Comparison of ENCODE assay signal across 8 cellular contexts in genomic region chr15:99755692-99756409, GRCh38. TPM values are rescaled to one million over a fixed set of nuclear protein-coding genes. Genes with fewer than 3 reads are reported as not detected.
DNase-seq lines count a peak whose midpoint lies in the region; ATAC-seq, FAIRE-seq and TF ChIP-seq lines count a peak whose summit lies in the region.

No MANE protein-coding gene starts in this region.

- CTCF ChIA-PET in Calu3 (lab: Charles Lee) = interaction anchor here (0.8 to 1.3 kb wide), 5 partner anchors 22 to 594 kb away, joined by 3 to 14 read pairs (median 6); partner anchors contain the start of gene LYSMD4

- no TSS peak for BruUV-seq in Calu3 (replicated peaks; lab: Mats Ljungman, UMichigan)

- H3K4me3 ChIP-seq in epithelial cell of proximal tubule (ENCODE audit: low read depth, low read length) = no peak overlapping the region

- no peaks in the 10 kb centered on the region for H3K36me3 Mint-ChIP-seq in Calu3 (ENCODE audit: insufficient read depth, unreplicated experiment)

- H3K4me1 Mint-ChIP-seq in Calu3 (ENCODE audit: low read depth, unreplicated experiment) = no peaks in the 10 kb centered on the region

- no peaks in the 10 kb centered on the region for H3K27me3 Mint-ChIP-seq in Calu3 (ENCODE audit: unreplicated experiment)

- TF ChIP-seq CTCF in Calu3 (IDR thresholded peaks at IDR 0.05; ENCODE audit: unreplicated experiment) (peak; percentile 70), epithelial cell of proximal tubule (conservative IDR thresholded peaks at IDR 0.05; ENCODE audit: low read depth, low read length) (peak; percentile 83)

- DNase-seq in Calu3 (peak; percentile 56), NCI-H226 (peak; percentile 39), epithelial cell of proximal tubule (ENCODE audit: low read depth) (peak; percentile 38), myocyte (ENCODE audit: low read depth) (peak; percentile 83), urothelium cell line (ENCODE audit: low spot score) (peak; percentile 76)
- peak; percentile 19 for DNase-seq in activated CD4-positive, alpha-beta T cell treated with anti-CD3 and anti-CD28 coated beads for 1 hour

- no peaks in the 10 kb centered on the region for H3K9me3 Mint-ChIP-seq in Calu3 (ENCODE audit: low read depth, unreplicated experiment)

- H3K4me3 Mint-ChIP-seq in Calu3 (ENCODE audit: low read depth, unreplicated experiment) = no peak overlapping the region

- FAIRE-seq in urothelium cell line (lab: Jason Lieb, UNC) = peak; percentile 44

- intact Hi-C loops in Calu3 (cut with micrococcal nuclease; ENCODE audit: unreplicated experiment) = loop anchor here (1.0 to 2.0 kb wide), 3 partner anchors 47 to 483 kb away; no protein-coding TSS in a partner anchor

- ATAC-seq in GM19351 (IDR thresholded peaks at IDR 0.05; ENCODE audit: unreplicated experiment) (peak; percentile 97), HG03196 (IDR thresholded peaks at IDR 0.05; ENCODE audit: unreplicated experiment) (peak; percentile 90)

- no peak overlapping the region for H3K27ac Mint-ChIP-seq in Calu3 (ENCODE audit: unreplicated experiment)

RNA-seq across cellular contexts. Expression of gene LYSMD4, which starts 22.6 kb away (rescaled TPM):
- total RNA-seq in Calu3 (2022) = 6.6 and 8.2 TPM in 2 replicates
- total RNA-seq in epithelial cell of proximal tubule = 4.3 and 10.3 TPM in 2 replicates
- total RNA-seq in myocyte = 12.4 and 20.8 TPM in 2 replicates
- polyA plus RNA-seq in myocyte (2012) = 8.7 TPM

Comparison
In these comparisons a context has a peak if more than half of its experiments do, and no peak if none do; other contexts are left out.
1. DNase-seq: peak in every context shown above with its lines; median percentile 83 in myocyte; 76 in urothelium cell line; 56 in Calu3; 39 in NCI-H226; 38 in epithelial cell of proximal tubule; 19 in activated CD4-positive, alpha-beta T cell treated with anti-CD3 and anti-CD28 coated beads for 1 hour.